In the genomic region with DNA sequence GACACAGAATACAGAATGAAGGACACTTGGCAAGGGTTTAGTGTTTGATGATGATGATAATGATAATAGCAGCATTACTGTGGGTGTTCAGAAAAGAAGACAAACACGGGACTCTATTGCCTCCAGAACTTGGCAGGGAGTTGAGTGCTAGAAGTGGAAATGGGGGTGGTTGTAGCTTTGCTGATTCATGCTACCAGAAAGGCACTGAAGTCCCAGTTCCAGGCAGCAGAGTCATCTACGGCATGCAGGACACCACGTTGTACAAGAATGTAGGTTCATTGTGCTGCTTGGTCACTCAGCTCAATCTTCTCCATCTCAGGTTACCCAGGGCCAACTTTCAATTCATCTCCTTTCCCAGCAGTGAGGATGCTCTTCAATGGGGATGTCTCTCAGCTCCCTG, we compare ENCODE assay signal across 14 cellular contexts.
DNase-seq lines count a peak whose midpoint lies in the region; ATAC-seq and FAIRE-seq lines count a peak whose summit lies in the region.
"Had no signal": no experiment of that assay in that cellular context is flagged by ENCODE, and none has a peak within 500 bp of the region (broad histone marks: within the 10 kb centered on the region; RNA-seq: fewer than 3 reads in every experiment).

No MANE protein-coding gene starts in this region.

- no peak for ATAC-seq in activated CD4-positive, alpha-beta T cell treated with anti-CD3 and anti-CD28 coated beads for 36 hours
- ATAC-seq: A549 had no signal

- FAIRE-seq in small intestine (lab: Jason Lieb, UNC), result no peak
- FAIRE-seq: A549 had no signal

- in situ Hi-C loops in HAP-1 (cut with MboI; ENCODE audit: low sequenced_read_pairs), result no loop called here

- intact Hi-C loops in activated CD4-positive, alpha-beta T cell treated with anti-CD3 and anti-CD28 coated beads for 36 hours (cut with DNase I, micrococcal nuclease), result no loop called here

- CTCF ChIA-PET in activated CD4-positive, alpha-beta T cell treated with anti-CD3 and anti-CD28 coated beads for 36 hours (lab: Charles Lee), result no interaction called here

- H3K27me3 ChIP-seq in small intestine (ENCODE audit: control insufficient read depth in 2 of 2, insufficient read depth in 2 of 2, low read length in 2 of 2) (no peaks in the 10 kb centered on the region), HAP-1 (ENCODE audit: low read depth) (no peaks in the 10 kb centered on the region)

- no peaks in the 10 kb centered on the region for H3K36me3 Mint-ChIP-seq in activated CD4-positive, alpha-beta T cell treated with anti-CD3 and anti-CD28 coated beads for 36 hours (ENCODE audit: low read depth)
- H3K36me3 Mint-ChIP-seq: CD8-positive, alpha-beta memory T cell had no signal

- H3K4me3 Mint-ChIP-seq in activated CD4-positive, alpha-beta T cell treated with anti-CD3 and anti-CD28 coated beads for 36 hours, result no peak overlapping the region
- H3K4me3 Mint-ChIP-seq: CD8-positive, alpha-beta memory T cell had no signal

- H3K27ac ChIP-seq in small intestine (ENCODE audit: low read depth in 1 of 2, low read length in 1 of 2), result no peak overlapping the region
- H3K27ac ChIP-seq: A549 had no signal

- no peaks in the 10 kb centered on the region for H3K4me1 Mint-ChIP-seq in activated CD4-positive, alpha-beta T cell treated with anti-CD3 and anti-CD28 coated beads for 36 hours
- H3K4me1 Mint-ChIP-seq: CD8-positive, alpha-beta memory T cell had no signal

- DNase-seq in Ammon's horn (ENCODE audit: low spot score) (peak; percentile 84), amniotic epithelial cell (ENCODE audit: low read depth) (peak; percentile 1), kidney tubule cell (ENCODE audit: low spot score) (peak; percentile 69), small intestine (peak; percentile 29), T-helper 1 cell (no peak), HAP-1 (ENCODE audit: low spot score in 2 of 2) (no peak)
- DNase-seq in activated CD4-positive, alpha-beta T cell treated with anti-CD3 and anti-CD28 coated beads for 36 hours, result no peak
- DNase-seq in NK-92 treated with Interleukin-12 subunit alpha and Interleukin-12 subunit beta, amount 100 ng/mL, for 24 hours (lab: John Stamatoyannopoulos, UW), result no peak
- DNase-seq: CD8-positive, alpha-beta memory T cell; H7; NCI-H1417; NCI-H2029 treated with DMSO at 0.1 percent for 48 hours; NCI-H510A treated with DMSO at 0.1 percent for 48 hours had no signal

- H3K4me1 ChIP-seq in small intestine (ENCODE audit: control insufficient read depth in 2 of 2, insufficient read depth in 1 of 2, low read depth in 1 of 2, low read length in 1 of 2), result peaks cover 4 to 9% of the 10 kb centered on the region in 2 donors
- H3K4me1 ChIP-seq in HAP-1, result no peaks in the 10 kb centered on the region
- H3K4me1 ChIP-seq: A549 had no signal

- H3K27me3 Mint-ChIP-seq in activated CD4-positive, alpha-beta T cell treated with anti-CD3 and anti-CD28 coated beads for 36 hours, result no peaks in the 10 kb centered on the region
- H3K27me3 Mint-ChIP-seq: CD8-positive, alpha-beta memory T cell had no signal

- no peaks in the 10 kb centered on the region for H3K36me3 ChIP-seq in small intestine (ENCODE audit: control insufficient read depth in 2 of 2, insufficient read depth in 2 of 2, low read length in 2 of 2)
- H3K36me3 ChIP-seq in HAP-1 (replicated peaks), result no peaks in the 10 kb centered on the region

- 33 to 48% (median 39%) methylated on average over 3 of the region's 3 CpGs for WGBS in small intestine, 3 donors

- no peaks in the 10 kb centered on the region for H3K9me3 Mint-ChIP-seq in activated CD4-positive, alpha-beta T cell treated with anti-CD3 and anti-CD28 coated beads for 36 hours (ENCODE audit: low read depth)

- H3K4me3 ChIP-seq in small intestine (ENCODE audit: low read depth in 1 of 2, low read length in 2 of 2) (no peak overlapping the region), HAP-1 (no peak overlapping the region)
- H3K4me3 ChIP-seq: A549 had no signal

- POLR2A ChIA-PET in activated CD4-positive, alpha-beta T cell treated with anti-CD3 and anti-CD28 coated beads for 36 hours (lab: Charles Lee), result no interaction called here

- no peaks in the 10 kb centered on the region for H3K9me3 ChIP-seq in small intestine (ENCODE audit: control insufficient read depth, low read depth)
- no peaks in the 10 kb centered on the region for H3K9me3 ChIP-seq in HAP-1
- H3K9me3 ChIP-seq: A549 had no signal

- no peak overlapping the region for H3K27ac Mint-ChIP-seq in activated CD4-positive, alpha-beta T cell treated with anti-CD3 and anti-CD28 coated beads for 36 hours
- H3K27ac Mint-ChIP-seq: CD8-positive, alpha-beta memory T cell had no signal

Comparison
In these comparisons a context has a peak if more than half of its experiments do, and no peak if none do; other contexts are left out.
1. DNase-seq: peak in Ammon's horn (single experiment), amniotic epithelial cell (single experiment), kidney tubule cell (single experiment) and small intestine (single experiment); none in activated CD4-positive, alpha-beta T cell treated with anti-CD3 and anti-CD28 coated beads for 36 hours (single experiment), NK-92 treated with Interleukin-12 subunit alpha and Interleukin-12 subunit beta, amount 100 ng/mL, for 24 hours (single experiment), T-helper 1 cell (0 of 5) and HAP-1 (0 of 2).